In genomic region chr17:61072648-61073047, GRCh38 we compare ENCODE assay signal across 19 cellular contexts.
DNase-seq lines count a peak whose midpoint lies in the region; ATAC-seq and TF ChIP-seq lines count a peak whose summit lies in the region.
"Had no signal": no experiment of that assay in that cellular context is flagged by ENCODE, and none has a peak within 500 bp of the region (broad histone marks: within the 10 kb centered on the region; RNA-seq: fewer than 3 reads in every experiment).

No MANE protein-coding gene starts in this region.

- H3K27me3 ChIP-seq in GM23338 (ENCODE audit: insufficient read depth), result no peaks in the 10 kb centered on the region
- no peaks in the 10 kb centered on the region for H3K27me3 ChIP-seq in CD4-positive, alpha-beta memory T cell (ENCODE audit: insufficient read depth, low read length)
- H3K27me3 ChIP-seq: BLaER1 had no signal

- no peak overlapping the region for H3K4me2 ChIP-seq in GM23338
- H3K4me2 ChIP-seq: A549, BLaER1 had no signal

- H4K20me1 ChIP-seq in GM23338 (replicated peaks; ENCODE audit: insufficient read depth), result no peaks in the 10 kb centered on the region
- H4K20me1 ChIP-seq: BLaER1 had no signal

- H3K4me1 ChIP-seq in GM23338 (ENCODE audit: insufficient read depth), result 0 out of 2 replicates have a peak, but pooled peaks cover 4% of the 10 kb centered on the region
- H3K4me1 ChIP-seq in CD4-positive, alpha-beta memory T cell (ENCODE audit: insufficient read depth, low read length), result no peaks in the 10 kb centered on the region
- H3K4me1 ChIP-seq: BLaER1 had no signal

- POLR2A ChIA-PET in CD4-positive, alpha-beta memory T cell (lab: Charles Lee; ENCODE audit: partially characterized antibody), result no interaction called here

- CTCF ChIA-PET in CD4-positive, alpha-beta memory T cell (lab: Charles Lee; ENCODE audit: partially characterized antibody), result interaction anchor here (2.2 kb wide), 1 partner anchor 11 kb away, joined by 7 read pairs; no protein-coding TSS in a partner anchor

- no peaks in the 10 kb centered on the region for H3K79me2 ChIP-seq in GM23338 (replicated peaks; ENCODE audit: insufficient read depth)

- TF ChIP-seq CTCF in GM23338 (conservative IDR thresholded peaks at IDR 0.05; ENCODE audit: low read depth in 2 of 2) (no peak), retinal pigment epithelial cell (conservative IDR thresholded peaks at IDR 0.05; ENCODE audit: low read depth, low read length) (no peak)

- H3K4me1 Mint-ChIP-seq in GM23338, result peaks cover 6% of the 10 kb centered on the region
- no peaks in the 10 kb centered on the region for H3K4me1 Mint-ChIP-seq in CD4-positive, alpha-beta memory T cell

- no peaks in the 10 kb centered on the region for H3F3A ChIP-seq in GM23338 (replicated peaks; ENCODE audit: low read depth)

- no peaks in the 10 kb centered on the region for H3K9me3 Mint-ChIP-seq in GM23338
- peaks cover 0 to 3% (median 0%) of the 10 kb centered on the region in 8 donors for H3K9me3 Mint-ChIP-seq in CD4-positive, alpha-beta memory T cell
- H3K9me3 Mint-ChIP-seq: CD8-positive, alpha-beta T cell had no signal

- no peaks in the 10 kb centered on the region for H3K27me3 Mint-ChIP-seq in GM23338 (ENCODE audit: insufficient read depth, low read depth, poor library complexity)
- no peaks in the 10 kb centered on the region for H3K27me3 Mint-ChIP-seq in CD4-positive, alpha-beta memory T cell

- no peak overlapping the region for H3K27ac Mint-ChIP-seq in GM23338
- H3K27ac Mint-ChIP-seq in CD4-positive, alpha-beta memory T cell, result no peak overlapping the region
- H3K27ac Mint-ChIP-seq: CD8-positive, alpha-beta T cell had no signal

- no peak overlapping the region for H3K4me3 ChIP-seq in GM23338
- no peak overlapping the region for H3K4me3 ChIP-seq in retinal pigment epithelial cell (ENCODE audit: low read length)
- H3K4me3 ChIP-seq in CD4-positive, alpha-beta memory T cell (ENCODE audit: low read length in 2 of 2), result no peak overlapping the region
- H3K4me3 ChIP-seq: A549, BLaER1 had no signal

- intact Hi-C loops in CD4-positive, alpha-beta memory T cell (cut with micrococcal nuclease), result no loop called here

- ATAC-seq in GM23338, result no peak
- ATAC-seq: A549; CD8-positive, alpha-beta T cell; HepG2 had no signal

- H3K4me3 Mint-ChIP-seq in GM23338, result no peak overlapping the region
- H3K4me3 Mint-ChIP-seq in CD4-positive, alpha-beta memory T cell, result no peak overlapping the region
- H3K4me3 Mint-ChIP-seq: CD8-positive, alpha-beta T cell had no signal

- no peaks in the 10 kb centered on the region for H3K36me3 Mint-ChIP-seq in GM23338 (ENCODE audit: low read depth)
- peaks cover 10 to 14% of the 10 kb centered on the region in 2 donors for H3K36me3 Mint-ChIP-seq in CD4-positive, alpha-beta memory T cell

- no peaks in the 10 kb centered on the region for H3K36me3 ChIP-seq in GM23338 (ENCODE audit: insufficient read depth)
- H3K36me3 ChIP-seq in CD4-positive, alpha-beta memory T cell (ENCODE audit: insufficient read depth, low read length), result no peaks in the 10 kb centered on the region
- H3K36me3 ChIP-seq: BLaER1 had no signal

- no peaks in the 10 kb centered on the region for H3K9me2 ChIP-seq in GM23338 (ENCODE audit: insufficient read depth)

- H3K9me3 ChIP-seq in CD4-positive, alpha-beta memory T cell (ENCODE audit: control insufficient read depth in 1 of 2, low read length in 2 of 2), result no peaks in the 10 kb centered on the region
- H3K9me3 ChIP-seq: A549, BLaER1 had no signal

- no peak overlapping the region for H2AFZ ChIP-seq in GM23338

- DNase-seq in GM23338 (ENCODE audit: low spot score) (peak; percentile 4), amniotic epithelial cell (ENCODE audit: low read depth) (peak; percentile 36), iris pigment epithelial cell (ENCODE audit: low read depth) (peak; percentile 47), retinal pigment epithelial cell (ENCODE audit: low read depth) (peak; percentile 8), SIG-M5 (lab: John Stamatoyannopoulos, UW) (no peak), NCI-H1436 treated with DMSO at 0.1 percent for 48 hours (lab: John Stamatoyannopoulos, UW) (no peak)
- no peak for DNase-seq in CD4-positive, alpha-beta memory T cell
- DNase-seq: Calu3; CD8-positive, alpha-beta T cell; KG1; NCI-H187 treated with DMSO at 0.1 percent for 48 hours; NCI-H226; NCI-H524; NCI-H82; OCI-M1; SHP77 had no signal

- H3K27ac ChIP-seq in GM23338 (ENCODE audit: low read depth), result no peak overlapping the region
- no peak overlapping the region for H3K27ac ChIP-seq in CD4-positive, alpha-beta memory T cell (ENCODE audit: low read depth, low read length)
- H3K27ac ChIP-seq: A549, BLaER1 had no signal

TF ChIP-seq in GM23338, 12 proteins besides CTCF, POLR2A, EP300 and RAD21:
- no peak for TF ChIP-seq NANOG (IDR thresholded peaks at IDR 0.05; ENCODE audit: borderline replicate concordance)

Comparison
In these comparisons a context has a peak if more than half of its experiments do, and no peak if none do; other contexts are left out.
1. DNase-seq: peak in GM23338 (single experiment), amniotic epithelial cell (single experiment), iris pigment epithelial cell (single experiment) and retinal pigment epithelial cell (single experiment); none in CD4-positive, alpha-beta memory T cell (0 of 5), SIG-M5 (single experiment) and NCI-H1436 treated with DMSO at 0.1 percent for 48 hours (single experiment).